ENCODE assay signal across 1 cellular context in the genomic region with DNA sequence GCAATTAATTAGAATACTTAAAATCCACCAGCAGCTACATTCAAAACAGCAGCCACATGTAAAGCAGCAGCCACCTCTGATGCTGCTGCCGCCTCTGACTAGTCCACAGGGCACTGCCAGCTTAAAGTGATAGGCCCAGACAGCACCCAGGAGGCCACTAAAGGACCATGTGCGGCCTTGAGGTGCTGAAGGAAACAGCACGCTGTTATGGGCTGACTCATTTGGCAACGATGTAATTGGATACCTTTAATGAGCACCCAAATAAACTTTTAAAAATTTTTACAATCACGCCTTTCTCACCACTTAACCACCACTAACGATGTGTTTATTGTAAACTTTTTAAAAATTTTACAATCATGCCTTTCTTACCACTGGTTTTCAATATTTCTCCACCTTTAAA.
TF ChIP-seq lines count a peak whose summit lies in the region.

No MANE protein-coding gene starts in this region.

TF ChIP-seq in HEK293, 187 proteins besides CTCF, POLR2A, EP300 and RAD21 (continued from another document):
- no peak for TF ChIP-seq ZNF768 (tag by site-specific recombination; IDR thresholded peaks at IDR 0.05)
- TF ChIP-seq OVOL3 (tag by site-specific recombination; IDR thresholded peaks at IDR 0.05) = no peak
- peak; percentile 80 for TF ChIP-seq GLIS1 (tag by site-specific recombination; IDR thresholded peaks at IDR 0.05)
- TF ChIP-seq GFI1B (tag by site-specific recombination; IDR thresholded peaks at IDR 0.05) = 0 out of 2 replicates have a peak, but pooled peaks have one; percentile 10
- TF ChIP-seq SP2 (tag by site-specific recombination; IDR thresholded peaks at IDR 0.05) = no peak
- TF ChIP-seq, protein P1, sequence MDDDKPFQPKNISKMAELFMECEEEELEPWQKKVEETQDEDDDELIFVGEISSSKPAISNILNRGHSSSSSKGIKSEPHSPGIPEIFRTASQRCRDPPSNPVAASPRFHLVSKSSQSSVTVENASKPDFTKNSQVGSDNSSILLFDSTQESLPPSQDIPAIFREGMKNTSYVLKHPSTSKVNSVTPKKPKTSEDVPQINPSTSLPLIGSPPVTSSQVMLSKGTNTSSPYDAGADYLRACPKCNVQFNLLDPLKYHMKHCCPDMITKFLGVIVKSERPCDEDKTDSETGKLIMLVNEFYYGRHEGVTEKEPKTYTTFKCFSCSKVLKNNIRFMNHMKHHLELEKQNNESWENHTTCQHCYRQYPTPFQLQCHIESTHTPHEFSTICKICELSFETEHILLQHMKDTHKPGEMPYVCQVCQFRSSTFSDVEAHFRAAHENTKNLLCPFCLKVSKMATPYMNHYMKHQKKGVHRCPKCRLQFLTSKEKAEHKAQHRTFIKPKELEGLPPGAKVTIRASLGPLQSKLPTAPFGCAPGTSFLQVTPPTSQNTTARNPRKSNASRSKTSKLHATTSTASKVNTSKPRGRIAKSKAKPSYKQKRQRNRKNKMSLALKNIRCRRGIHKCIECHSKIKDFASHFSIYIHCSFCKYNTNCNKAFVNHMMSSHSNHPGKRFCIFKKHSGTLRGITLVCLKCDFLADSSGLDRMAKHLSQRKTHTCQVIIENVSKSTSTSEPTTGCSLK (tag by site-specific recombination; IDR thresholded peaks at IDR 0.05) = no peak
- TF ChIP-seq ZNF354C (tag by site-specific recombination; IDR thresholded peaks at IDR 0.05; ENCODE audit: borderline replicate concordance, low read depth) = no peak
- TF ChIP-seq ZNF223 (tag by site-specific recombination; IDR thresholded peaks at IDR 0.05) = no peak
- peak; percentile 51; the same call in 1 of the 2 replicates for TF ChIP-seq BCL11A (tag by site-specific recombination; IDR thresholded peaks at IDR 0.05; ENCODE audit: low read depth)
- no peak for TF ChIP-seq ZNF660 (tag by site-specific recombination; IDR thresholded peaks at IDR 0.05)
- TF ChIP-seq YY1 (tag by site-specific recombination; IDR thresholded peaks at IDR 0.05) = no peak
- TF ChIP-seq, protein P2, sequence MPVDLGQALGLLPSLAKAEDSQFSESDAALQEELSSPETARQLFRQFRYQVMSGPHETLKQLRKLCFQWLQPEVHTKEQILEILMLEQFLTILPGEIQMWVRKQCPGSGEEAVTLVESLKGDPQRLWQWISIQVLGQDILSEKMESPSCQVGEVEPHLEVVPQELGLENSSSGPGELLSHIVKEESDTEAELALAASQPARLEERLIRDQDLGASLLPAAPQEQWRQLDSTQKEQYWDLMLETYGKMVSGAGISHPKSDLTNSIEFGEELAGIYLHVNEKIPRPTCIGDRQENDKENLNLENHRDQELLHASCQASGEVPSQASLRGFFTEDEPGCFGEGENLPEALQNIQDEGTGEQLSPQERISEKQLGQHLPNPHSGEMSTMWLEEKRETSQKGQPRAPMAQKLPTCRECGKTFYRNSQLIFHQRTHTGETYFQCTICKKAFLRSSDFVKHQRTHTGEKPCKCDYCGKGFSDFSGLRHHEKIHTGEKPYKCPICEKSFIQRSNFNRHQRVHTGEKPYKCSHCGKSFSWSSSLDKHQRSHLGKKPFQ (tag by site-specific recombination; IDR thresholded peaks at IDR 0.05) = no peak
- TF ChIP-seq ZNF23 (tag by site-specific recombination; IDR thresholded peaks at IDR 0.05; ENCODE audit: borderline replicate concordance) = no peak
- no peak for TF ChIP-seq SETDB1 (IDR thresholded peaks at IDR 0.05; ENCODE audit: insufficient read length, low read length)
- TF ChIP-seq KLF1 (tag by site-specific recombination; IDR thresholded peaks at IDR 0.05) = no peak
- TF ChIP-seq, protein P3, sequence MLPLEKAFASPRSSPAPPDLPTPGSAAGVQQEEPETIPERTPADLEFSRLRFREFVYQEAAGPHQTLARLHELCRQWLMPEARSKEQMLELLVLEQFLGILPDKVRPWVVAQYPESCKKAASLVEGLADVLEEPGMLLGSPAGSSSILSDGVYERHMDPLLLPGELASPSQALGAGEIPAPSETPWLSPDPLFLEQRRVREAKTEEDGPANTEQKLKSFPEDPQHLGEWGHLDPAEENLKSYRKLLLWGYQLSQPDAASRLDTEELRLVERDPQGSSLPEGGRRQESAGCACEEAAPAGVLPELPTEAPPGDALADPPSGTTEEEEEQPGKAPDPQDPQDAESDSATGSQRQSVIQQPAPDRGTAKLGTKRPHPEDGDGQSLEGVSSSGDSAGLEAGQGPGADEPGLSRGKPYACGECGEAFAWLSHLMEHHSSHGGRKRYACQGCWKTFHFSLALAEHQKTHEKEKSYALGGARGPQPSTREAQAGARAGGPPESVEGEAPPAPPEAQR (tag by site-specific recombination; IDR thresholded peaks at IDR 0.05) = no peak
- TF ChIP-seq, protein P4, sequence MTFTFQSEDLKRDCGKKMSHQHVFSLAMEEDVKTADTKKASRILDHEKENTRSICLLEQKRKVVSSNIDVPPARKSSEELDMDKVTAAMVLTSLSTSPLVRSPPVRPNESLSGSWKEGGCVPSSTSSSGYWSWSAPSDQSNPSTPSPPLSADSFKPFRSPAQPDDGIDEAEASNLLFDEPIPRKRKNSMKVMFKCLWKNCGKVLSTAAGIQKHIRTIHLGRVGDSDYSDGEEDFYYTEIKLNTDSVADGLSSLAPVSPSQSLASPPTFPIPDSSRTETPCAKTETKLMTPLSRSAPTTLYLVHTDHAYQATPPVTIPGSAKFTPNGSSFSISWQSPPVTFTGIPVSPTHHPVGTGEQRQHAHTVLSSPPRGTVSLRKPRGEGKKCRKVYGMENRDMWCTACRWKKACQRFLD (tag by site-specific recombination; IDR thresholded peaks at IDR 0.05) = no peak
- no peak for TF ChIP-seq ZNF121 (tag by site-specific recombination; IDR thresholded peaks at IDR 0.05)
- no peak for TF ChIP-seq ZNF530 (tag by site-specific recombination; IDR thresholded peaks at IDR 0.05; ENCODE audit: low read depth)
- TF ChIP-seq, protein P5, sequence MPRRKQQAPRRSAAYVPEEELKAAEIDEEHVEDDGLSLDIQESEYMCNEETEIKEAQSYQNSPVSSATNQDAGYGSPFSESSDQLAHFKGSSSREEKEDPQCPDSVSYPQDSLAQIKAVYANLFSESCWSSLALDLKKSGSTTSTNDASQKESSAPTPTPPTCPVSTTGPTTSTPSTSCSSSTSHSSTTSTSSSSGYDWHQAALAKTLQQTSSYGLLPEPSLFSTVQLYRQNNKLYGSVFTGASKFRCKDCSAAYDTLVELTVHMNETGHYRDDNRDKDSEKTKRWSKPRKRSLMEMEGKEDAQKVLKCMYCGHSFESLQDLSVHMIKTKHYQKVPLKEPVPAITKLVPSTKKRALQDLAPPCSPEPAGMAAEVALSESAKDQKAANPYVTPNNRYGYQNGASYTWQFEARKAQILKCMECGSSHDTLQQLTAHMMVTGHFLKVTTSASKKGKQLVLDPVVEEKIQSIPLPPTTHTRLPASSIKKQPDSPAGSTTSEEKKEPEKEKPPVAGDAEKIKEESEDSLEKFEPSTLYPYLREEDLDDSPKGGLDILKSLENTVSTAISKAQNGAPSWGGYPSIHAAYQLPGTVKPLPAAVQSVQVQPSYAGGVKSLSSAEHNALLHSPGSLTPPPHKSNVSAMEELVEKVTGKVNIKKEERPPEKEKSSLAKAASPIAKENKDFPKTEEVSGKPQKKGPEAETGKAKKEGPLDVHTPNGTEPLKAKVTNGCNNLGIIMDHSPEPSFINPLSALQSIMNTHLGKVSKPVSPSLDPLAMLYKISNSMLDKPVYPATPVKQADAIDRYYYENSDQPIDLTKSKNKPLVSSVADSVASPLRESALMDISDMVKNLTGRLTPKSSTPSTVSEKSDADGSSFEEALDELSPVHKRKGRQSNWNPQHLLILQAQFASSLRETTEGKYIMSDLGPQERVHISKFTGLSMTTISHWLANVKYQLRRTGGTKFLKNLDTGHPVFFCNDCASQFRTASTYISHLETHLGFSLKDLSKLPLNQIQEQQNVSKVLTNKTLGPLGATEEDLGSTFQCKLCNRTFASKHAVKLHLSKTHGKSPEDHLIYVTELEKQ (tag by site-specific recombination; IDR thresholded peaks at IDR 0.05; ENCODE audit: borderline replicate concordance) = no peak
